14 cellular contexts compared by ENCODE assay signal in genomic region chr10:96417432-96417831, GRCh38. TPM values are rescaled to one million over a fixed set of nuclear protein-coding genes. Genes with fewer than 3 reads are reported as not detected.
DNase-seq lines count a peak whose midpoint lies in the region; TF ChIP-seq lines count a peak whose summit lies in the region.
"Had no signal": no experiment of that assay in that cellular context is flagged by ENCODE, and none has a peak within 500 bp of the region (broad histone marks: within the 10 kb centered on the region; RNA-seq: fewer than 3 reads in every experiment).

No MANE protein-coding gene starts in this region.

- no peaks in the 10 kb centered on the region for H3K36me3 ChIP-seq in BLaER1 treated with 17β-estradiol and CSF1 and Interleukin-3, amounts not matched to agents 10 nM and 100 nM
- H3K36me3 ChIP-seq in HEK293 (ENCODE audit: control insufficient read depth in 2 of 2, insufficient read depth in 1 of 2, low read length in 2 of 2) (no peaks in the 10 kb centered on the region), adipocyte (ENCODE audit: control insufficient read depth, insufficient read depth, low read length, severe bottlenecking) (no peaks in the 10 kb centered on the region)
- H3K36me3 ChIP-seq: heart left ventricle had no signal

- H3K9me3 ChIP-seq in BLaER1 treated with 17β-estradiol and CSF1 and Interleukin-3, amounts not matched to agents 10 nM and 100 nM (replicated peaks in 1 of 11): no peaks in the 10 kb centered on the region
- no peaks in the 10 kb centered on the region for H3K9me3 ChIP-seq in HEK293 (ENCODE audit: control insufficient read depth, insufficient read depth, low read depth, low read length)
- no peaks in the 10 kb centered on the region for H3K9me3 ChIP-seq in adipocyte (ENCODE audit: control insufficient read depth, low read length)
- H3K9me3 ChIP-seq: heart left ventricle had no signal

- peak overlapping the region in 1 of 11 experiments; percentile 33; a peak in 1 of 22 replicates for H3K9ac ChIP-seq in BLaER1 treated with 17β-estradiol and CSF1 and Interleukin-3, amounts not matched to agents 10 nM and 100 nM
- H3K9ac ChIP-seq in adipocyte (ENCODE audit: low read length): no peak overlapping the region

- H3K4me2 ChIP-seq in BLaER1 treated with 17β-estradiol and CSF1 and Interleukin-3, amounts not matched to agents 10 nM and 100 nM: peak overlapping the region; percentile 64 to 94 (median 79); a peak in 20 of 22 replicates

- H3K27ac ChIP-seq in BLaER1 treated with 17β-estradiol and CSF1 and Interleukin-3, amounts not matched to agents 10 nM and 100 nM: peak overlapping the region in 1 of 11 experiments; percentile 57; a peak in 1 of 22 replicates
- H3K27ac ChIP-seq in HEK293 (ENCODE audit: extremely low read depth, low read depth, low read length): no peak overlapping the region

- no peak overlapping the region for H3K4me3 ChIP-seq in BLaER1 treated with 17β-estradiol and CSF1 and Interleukin-3, amounts not matched to agents 10 nM and 100 nM
- H3K4me3 ChIP-seq in HEK293 (ENCODE audit: low read depth, low read length) (no peak overlapping the region), adipocyte (ENCODE audit: low read length) (no peak overlapping the region)
- H3K4me3 ChIP-seq: heart left ventricle had no signal

- no peaks in the 10 kb centered on the region for H3K27me3 ChIP-seq in BLaER1 treated with 17β-estradiol and CSF1 and Interleukin-3, amounts not matched to agents 10 nM and 100 nM
- H3K27me3 ChIP-seq in adipocyte (replicated peaks; ENCODE audit: control insufficient read depth, insufficient read depth, low read length): peaks cover 23% of the 10 kb centered on the region
- H3K27me3 ChIP-seq: heart left ventricle had no signal

- H3K4me1 ChIP-seq in BLaER1 treated with 17β-estradiol and CSF1 and Interleukin-3, amounts not matched to agents 10 nM and 100 nM: peaks cover 24 to 29% (median 27%) of the 10 kb centered on the region in 10 experiments
- H3K4me1 ChIP-seq in HEK293 (ENCODE audit: control insufficient read depth, insufficient read depth, low read length) (peaks cover 15% of the 10 kb centered on the region), adipocyte (ENCODE audit: control insufficient read depth, insufficient read depth, low read length) (peaks cover 29% of the 10 kb centered on the region)

- TF ChIP-seq CTCF in HEK293 (tag by site-specific recombination; IDR thresholded peaks at IDR 0.05) (no peak), GM13977 (IDR thresholded peaks at IDR 0.05; ENCODE audit: extremely low read depth, insufficient read depth, missing control alignments) (no peak)

- no peaks in the 10 kb centered on the region for H4K20me1 ChIP-seq in BLaER1 treated with 17β-estradiol and CSF1 and Interleukin-3, amounts not matched to agents 10 nM and 100 nM

- POLR2A ChIA-PET in HEK293 (lab: Yijun Ruan, JAX): no interaction called here

- CTCF ChIA-PET in HEK293 (lab: Yijun Ruan, JAX): interaction anchor here (0.7 to 2.1 kb wide), 6 partner anchors 9 to 93 kb away, joined by 3 to 9 read pairs (median 6); no protein-coding TSS in a partner anchor

- in situ Hi-C loops in GM13977 (cut with MboI; ENCODE audit: low pct_unique_long_range_greater_than_20kb, low sequenced_read_pairs, unreplicated experiment): no loop called here

- DNase-seq in adipocyte (ENCODE audit: low read depth) (peak; percentile 9), kidney tubule cell (ENCODE audit: low spot score) (peak; percentile 81), GM13977 (ENCODE audit: low spot score) (no peak), mucosa of gallbladder (ENCODE audit: low spot score) (no peak), retina (no peak)
- no peak for DNase-seq in stimulated activated CD4-positive, alpha-beta T cell treated with anti-CD3 and anti-CD28 coated beads, Interleukin-2, amount 100 ng/mL, for 48 hours
- DNase-seq: effector CD8-positive, alpha-beta T cell; NCI-H1092 treated with DMSO at 0.1 percent for 48 hours had no signal

TF ChIP-seq in HEK293, 187 proteins besides CTCF, POLR2A, EP300 and RAD21:
- TF ChIP-seq ZNF18 (tag by site-specific recombination; IDR thresholded peaks at IDR 0.05) (no peak), SP2 (tag by site-specific recombination; IDR thresholded peaks at IDR 0.05) (peak; percentile 48), ATF2 (tag by site-specific recombination; IDR thresholded peaks at IDR 0.05; ENCODE audit: low read depth) (peak; percentile 83), ZNF600 (tag by site-specific recombination; IDR thresholded peaks at IDR 0.05) (0 out of 2 replicates have a peak, but pooled peaks have one; percentile 30), ZBTB48 (tag by site-specific recombination; IDR thresholded peaks at IDR 0.05) (no peak), ZBTB49 (tag by site-specific recombination; IDR thresholded peaks at IDR 0.05; ENCODE audit: low read depth) (no peak), KLF7 (tag by site-specific recombination; IDR thresholded peaks at IDR 0.05; ENCODE audit: borderline replicate concordance) (no peak)

RNA-seq across cellular contexts. Expression of gene OPALIN, which starts 58.6 kb away (rescaled TPM):
- total RNA-seq in mucosa of gallbladder: not detected
- total RNA-seq: skeletal muscle tissue; T-helper 2 cell treated with Interferon-gamma antibody and Interleukin-4, amounts not matched to agents 100 ng/mL and 5 ng/mL, for 36 hours; ureter had no signal

Comparison
In these comparisons a context has a peak if more than half of its experiments do, and no peak if none do; other contexts are left out.
1. DNase-seq: peak in adipocyte (single experiment) and kidney tubule cell (single experiment); none in GM13977 (single experiment), mucosa of gallbladder (single experiment), retina (single experiment) and stimulated activated CD4-positive, alpha-beta T cell treated with anti-CD3 and anti-CD28 coated beads, Interleukin-2, amount 100 ng/mL, for 48 hours (0 of 2).